Comparison of ENCODE assay signal across 8 cellular contexts in the genomic region with DNA sequence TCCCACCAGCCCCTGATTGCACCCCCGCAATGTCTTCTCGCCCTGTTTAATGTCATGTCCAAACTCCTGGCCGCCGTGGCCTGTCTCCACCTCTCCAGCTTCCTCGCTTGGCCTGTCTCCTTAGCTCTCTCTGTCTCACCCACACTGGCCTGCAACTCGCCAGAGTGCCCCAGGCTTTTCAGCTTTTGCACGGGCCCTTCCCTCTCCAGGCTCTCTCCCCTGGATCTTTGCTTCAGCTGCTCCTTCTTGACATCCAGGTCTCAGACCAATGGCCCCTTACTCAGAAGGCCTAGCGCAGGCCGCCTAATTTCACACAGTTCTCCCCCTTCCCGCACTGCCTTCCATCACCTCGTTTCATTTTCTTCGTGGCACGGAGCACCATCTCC. TPM values are rescaled to one million over a fixed set of nuclear protein-coding genes. Genes with fewer than 3 reads are reported as not detected.
A peak's percentile ranks its signal among the peaks of the same experiment; 100 is the strongest.
DNase-seq lines count a peak whose midpoint lies in the region; ATAC-seq and TF ChIP-seq lines count a peak whose summit lies in the region.

No MANE protein-coding gene starts in this region.

- no peaks in the 10 kb centered on the region for H3K27me3 ChIP-seq in brain microvascular endothelial cell (replicated peaks)
- H3K27me3 ChIP-seq in stomach: no peaks in the 10 kb centered on the region

- no peaks in the 10 kb centered on the region for H3K9me3 ChIP-seq in stomach

- H3K27ac ChIP-seq in brain microvascular endothelial cell (peak overlapping the region; percentile 69), stomach (peak overlapping the region in 4 of 5 donors; percentile 57 to 86 (median 77))

- in situ Hi-C loops in brain microvascular endothelial cell (cut with HindIII; ENCODE audit: low pct_ligation_motif_present, low sequenced_read_pairs): no loop called here

- intact Hi-C loops in stomach (cut with DNase I; ENCODE audit: low total_unique reads): no loop called here

- TF ChIP-seq EP300 in stomach (IDR thresholded peaks at IDR 0.05): no peak

- no peak for ATAC-seq in GM19463 (IDR thresholded peaks at IDR 0.05; ENCODE audit: unreplicated experiment)

- TF ChIP-seq CTCF in brain microvascular endothelial cell (IDR thresholded peaks at IDR 0.05; ENCODE audit: low read depth, low read length, missing control alignments): no peak
- no peak for TF ChIP-seq CTCF in stomach (IDR thresholded peaks at IDR 0.05)

- H3K36me3 ChIP-seq in brain microvascular endothelial cell (replicated peaks) (no peaks in the 10 kb centered on the region), stomach (peaks cover 0 to 5% (median 5%) of the 10 kb centered on the region in 4 donors)

- 22 to 28% (median 24%) methylated on average over 13 of the region's 13 CpGs for WGBS in stomach, 5 donors

- H3K4me1 ChIP-seq in stomach: peaks cover 5 to 27% (median 20%) of the 10 kb centered on the region in 4 donors

- peak; percentile 56 for DNase-seq in activated CD8-positive, alpha-beta memory T cell treated with anti-CD3 and anti-CD28 coated beads, Interleukin-2, amount 50 U/mL, for 48 hours
- DNase-seq in activated CD8-positive, alpha-beta memory T cell treated with anti-CD3 and anti-CD28 coated beads for 24 hours: no peak
- peak; percentile 3 for DNase-seq in LHCN-M2 (ENCODE audit: low read depth)
- DNase-seq in brain microvascular endothelial cell: no peak
- DNase-seq in islet precursor cell: peak; percentile 70
- DNase-seq in stomach: no peak
- no peak for DNase-seq in retina

- H3K4me3 ChIP-seq in brain microvascular endothelial cell (ENCODE audit: low read depth, low read length) (peak overlapping the region; percentile 86), stomach (peak overlapping the region; percentile 86 to 94 (median 88))

- no peak for TF ChIP-seq POLR2A in stomach (IDR thresholded peaks at IDR 0.05)

RNA-seq across cellular contexts. Expression of a gene that starts 0.5 kb away (rescaled TPM):
- 30.9 and 31.1 TPM in 2 replicates for total RNA-seq in LHCN-M2 (2014; rRNA removed)
- polyA plus RNA-seq in LHCN-M2 (2012): 13.4 TPM
- 10 to 100 TPM in 4 of 5 donors, 1 to 10 TPM in 1; 2.9 to 42.8 (median 19.6) TPM for total RNA-seq in stomach
- polyA plus RNA-seq in stomach: 10 to 100 TPM in 1 of 3 donors, 1 to 10 TPM in 2; 6.6 to 11.6 (median 7.3) TPM

Comparison
In these comparisons a context has a peak if more than half of its experiments do, and no peak if none do; other contexts are left out.
1. DNase-seq: peak in activated CD8-positive, alpha-beta memory T cell treated with anti-CD3 and anti-CD28 coated beads, Interleukin-2, amount 50 U/mL, for 48 hours (single experiment), LHCN-M2 (single experiment) and islet precursor cell (single experiment); none in activated CD8-positive, alpha-beta memory T cell treated with anti-CD3 and anti-CD28 coated beads for 24 hours (single experiment), brain microvascular endothelial cell (single experiment), stomach (single experiment) and retina (single experiment).